In the genomic region with DNA sequence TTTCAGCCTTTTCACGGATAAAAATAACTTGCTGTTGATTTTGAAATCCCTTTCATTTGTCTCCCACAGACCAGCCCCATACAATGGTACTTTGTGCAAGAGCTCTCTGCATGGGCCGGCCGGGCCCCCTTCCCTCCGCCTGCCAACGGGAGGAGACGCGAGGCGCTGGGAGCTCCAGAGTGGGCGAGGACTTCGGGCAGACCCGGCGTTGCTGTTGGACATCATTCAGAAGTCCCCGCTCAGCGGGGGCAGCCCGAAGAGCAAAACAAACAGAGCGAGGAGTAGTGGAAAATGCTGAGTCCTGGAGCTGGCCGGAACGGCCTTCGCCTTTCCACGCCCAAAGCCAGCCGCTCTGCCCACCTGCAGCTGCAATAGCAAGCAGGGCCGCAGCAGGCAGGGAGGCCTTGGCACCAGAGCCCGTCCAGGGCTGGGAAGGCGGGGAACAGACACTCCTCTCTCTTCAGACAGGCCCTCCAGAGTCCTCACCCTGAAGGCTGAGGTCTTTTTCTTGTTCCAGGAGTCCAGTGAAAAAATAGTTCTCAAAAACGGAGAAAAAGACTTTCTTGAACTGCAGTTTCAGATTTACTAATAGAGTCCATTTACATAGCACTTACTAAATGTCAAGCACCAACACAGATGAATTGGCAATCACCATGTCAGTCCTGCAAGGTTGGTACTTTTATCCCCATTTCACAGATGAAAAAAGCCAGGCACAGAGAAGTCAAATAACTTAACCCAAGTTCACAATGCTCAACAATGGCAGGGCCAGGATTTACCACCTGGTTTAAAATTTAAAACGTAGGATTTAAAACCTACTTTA, we compare ENCODE assay signal across 9 cellular contexts.
DNase-seq lines count a peak whose midpoint lies in the region; ATAC-seq lines count a peak whose summit lies in the region.
"Had no signal": no experiment of that assay in that cellular context is flagged by ENCODE, and none has a peak within 500 bp of the region (broad histone marks: within the 10 kb centered on the region; RNA-seq: fewer than 3 reads in every experiment).

No MANE protein-coding gene starts in this region.

- intact Hi-C loops in activated T-helper 1 cell treated with anti-CD3 and anti-CD28 coated beads, Interleukin-12 subunit alpha, Interleukin-12 subunit beta, Interleukin-2, Interleukin-4 antibody, amounts not matched to agents 30 ng/mL and 10 ng/mL and 1 ng/mL, durations not matched to agents 14 hours and 24 hours and 36 hours (cut with micrococcal nuclease), result no loop called here

- H3K9me3 Mint-ChIP-seq in activated T-helper 1 cell treated with anti-CD3 and anti-CD28 coated beads, Interleukin-12 subunit alpha, Interleukin-12 subunit beta, Interleukin-2, Interleukin-4 antibody, amounts not matched to agents 30 ng/mL and 10 ng/mL and 1 ng/mL, durations not matched to agents 14 hours and 24 hours and 36 hours, result no peaks in the 10 kb centered on the region

- H3K4me1 Mint-ChIP-seq in activated T-helper 1 cell treated with anti-CD3 and anti-CD28 coated beads, Interleukin-12 subunit alpha, Interleukin-12 subunit beta, Interleukin-2, Interleukin-4 antibody, amounts not matched to agents 30 ng/mL and 10 ng/mL and 1 ng/mL, durations not matched to agents 14 hours and 24 hours and 36 hours (ENCODE audit: low read depth), result peaks cover 78% of the 10 kb centered on the region

- peak; percentile 46 for ATAC-seq in GM21576 (IDR thresholded peaks at IDR 0.05; ENCODE audit: unreplicated experiment)
- peak; percentile 62 for ATAC-seq in stimulated activated naive CD8-positive, alpha-beta T cell treated with anti-CD3 and anti-CD28 coated beads, Interleukin-15, Interleukin-2, amounts not matched to agents 100 U/mL and 50 U/mL, for 24 hours
- no peak for ATAC-seq in GM21717 (IDR thresholded peaks at IDR 0.05; ENCODE audit: unreplicated experiment)
- no peak for ATAC-seq in GM18909 (IDR thresholded peaks at IDR 0.05; ENCODE audit: poor library complexity, unreplicated experiment)
- ATAC-seq: HCT116 had no signal

- H3K4me3 Mint-ChIP-seq in activated T-helper 1 cell treated with anti-CD3 and anti-CD28 coated beads, Interleukin-12 subunit alpha, Interleukin-12 subunit beta, Interleukin-2, Interleukin-4 antibody, amounts not matched to agents 30 ng/mL and 10 ng/mL and 1 ng/mL, durations not matched to agents 14 hours and 24 hours and 36 hours, result no peak overlapping the region

- H3K27me3 Mint-ChIP-seq in activated T-helper 1 cell treated with anti-CD3 and anti-CD28 coated beads, Interleukin-12 subunit alpha, Interleukin-12 subunit beta, Interleukin-2, Interleukin-4 antibody, amounts not matched to agents 30 ng/mL and 10 ng/mL and 1 ng/mL, durations not matched to agents 14 hours and 24 hours and 36 hours (ENCODE audit: insufficient read depth), result no peaks in the 10 kb centered on the region

- DNase-seq in activated T-helper 1 cell treated with anti-CD3 and anti-CD28 coated beads, Interleukin-12 subunit alpha, Interleukin-12 subunit beta, Interleukin-2, Interleukin-4 antibody, amounts not matched to agents 30 ng/mL and 10 ng/mL and 1 ng/mL, durations not matched to agents 14 hours and 24 hours and 36 hours (ENCODE audit: low spot score), result no peak
- DNase-seq in inferior parietal cortex (ENCODE audit: extremely low spot score) (peak; percentile 55), NCI-H446 treated with DMSO at 0.1 percent for 48 hours (lab: John Stamatoyannopoulos, UW) (no peak), UCSD-AML1 (lab: John Stamatoyannopoulos, UW; ENCODE audit: unreplicated experiment) (no peak)
- no peak for DNase-seq in stimulated activated naive CD8-positive, alpha-beta T cell treated with anti-CD3 and anti-CD28 coated beads, Interleukin-15, Interleukin-2, amounts not matched to agents 100 U/mL and 50 U/mL, for 24 hours

- peak overlapping the region; percentile 74 for H3K27ac Mint-ChIP-seq in activated T-helper 1 cell treated with anti-CD3 and anti-CD28 coated beads, Interleukin-12 subunit alpha, Interleukin-12 subunit beta, Interleukin-2, Interleukin-4 antibody, amounts not matched to agents 30 ng/mL and 10 ng/mL and 1 ng/mL, durations not matched to agents 14 hours and 24 hours and 36 hours

- H3K36me3 Mint-ChIP-seq in activated T-helper 1 cell treated with anti-CD3 and anti-CD28 coated beads, Interleukin-12 subunit alpha, Interleukin-12 subunit beta, Interleukin-2, Interleukin-4 antibody, amounts not matched to agents 30 ng/mL and 10 ng/mL and 1 ng/mL, durations not matched to agents 14 hours and 24 hours and 36 hours (ENCODE audit: low read depth), result peaks cover 51% of the 10 kb centered on the region

Comparison
In these comparisons a context has a peak if more than half of its experiments do, and no peak if none do; other contexts are left out.
1. ATAC-seq: peak in GM21576 (single experiment) and stimulated activated naive CD8-positive, alpha-beta T cell treated with anti-CD3 and anti-CD28 coated beads, Interleukin-15, Interleukin-2, amounts not matched to agents 100 U/mL and 50 U/mL, for 24 hours (single experiment); none in GM21717 (single experiment) and GM18909 (single experiment).